In the genomic region with DNA sequence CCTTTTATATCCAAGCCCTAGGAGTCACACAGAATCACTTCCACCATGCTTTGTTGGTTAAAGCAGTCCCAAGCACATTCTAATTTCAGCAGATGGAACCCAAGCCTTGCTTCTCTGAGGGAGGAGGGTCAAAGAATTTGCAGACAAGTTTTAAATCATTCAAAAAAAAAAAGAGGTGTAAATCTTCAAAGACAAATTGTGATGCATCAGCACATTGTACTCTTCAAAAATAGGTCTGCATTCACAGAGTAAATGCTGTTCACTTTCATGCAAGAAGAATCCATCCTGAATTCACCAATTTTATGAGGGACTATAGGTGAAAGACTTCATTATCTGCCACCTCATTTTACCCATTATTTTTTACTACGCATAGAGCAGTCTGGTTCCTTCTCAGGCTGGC, we compare ENCODE assay signal across 16 cellular contexts.
DNase-seq lines count a peak whose midpoint lies in the region; ATAC-seq, FAIRE-seq and TF ChIP-seq lines count a peak whose summit lies in the region.
"Had no signal": no experiment of that assay in that cellular context is flagged by ENCODE, and none has a peak within 500 bp of the region (broad histone marks: within the 10 kb centered on the region; RNA-seq: fewer than 3 reads in every experiment).

No MANE protein-coding gene starts in this region.

- TF ChIP-seq POLR2A in HepG2 (IDR thresholded peaks at IDR 0.05; ENCODE audit: insufficient read depth in 1 of 2, low read depth in 2 of 2, low read length in 2 of 2) (no peak), right lobe of liver (IDR thresholded peaks at IDR 0.05) (no peak), K562 (conservative IDR thresholded peaks at IDR 0.05) (no peak)

- TF ChIP-seq RAD21 in HepG2 (CRISPR knock-in tag; IDR thresholded peaks at IDR 0.05) = no peak
- no peak for TF ChIP-seq RAD21 in K562 (CRISPR knock-in tag; conservative IDR thresholded peaks at IDR 0.05 in 1 of 2, IDR thresholded peaks at IDR 0.05 in 1 of 2)

- no peaks in the 10 kb centered on the region for H3K9me3 ChIP-seq in HepG2 (ENCODE audit: low read length)
- H3K9me3 ChIP-seq in right lobe of liver = no peaks in the 10 kb centered on the region
- no peaks in the 10 kb centered on the region for H3K9me3 ChIP-seq in K562 (replicated peaks; ENCODE audit: control insufficient read depth, insufficient read depth, low read depth, low read length)
- no peaks in the 10 kb centered on the region for H3K9me3 ChIP-seq in osteoblast (ENCODE audit: low read depth, low read length)
- H3K9me3 ChIP-seq: BLaER1 treated with 17β-estradiol and CSF1 and Interleukin-3, amounts not matched to agents 10 nM and 100 nM had no signal

- intact Hi-C loops in HepG2 (cut with micrococcal nuclease; ENCODE audit: unreplicated experiment) (no loop called here), right lobe of liver (cut with DNase I) (no loop called here), K562 (cut with micrococcal nuclease) (no loop called here), posterior cingulate gyrus (cut with DNase I) (no loop called here)

- CTCF ChIA-PET in HepG2 (lab: Yijun Ruan, JAX; ENCODE audit: low intra/inter-chr PET ratio, low total read pairs) = no interaction called here
- CTCF ChIA-PET in K562 (lab: Yijun Ruan, JAX; ENCODE audit: low intra/inter-chr PET ratio) = no interaction called here

- in situ Hi-C loops in HepG2 (cut with HindIII; ENCODE audit: extremely low pct_ligation_motif_present, low pct_unique_long_range_greater_than_20kb) = no loop called here
- in situ Hi-C loops in K562 (cut with MboI) = no loop called here

- ATAC-seq in HepG2 (no peak), right lobe of liver (no peak), K562 (no peak), HG02981 (IDR thresholded peaks at IDR 0.05; ENCODE audit: unreplicated experiment) (no peak)
- ATAC-seq: CD8-positive, alpha-beta T cell; HCT116 had no signal

- H3K27me3 ChIP-seq in HepG2 (ENCODE audit: control insufficient read depth in 1 of 2, insufficient read depth in 2 of 2, low read length in 2 of 2) (no peaks in the 10 kb centered on the region), right lobe of liver (no peaks in the 10 kb centered on the region), K562 (ENCODE audit: control insufficient read depth in 2 of 2, insufficient read depth in 2 of 2, low read length in 2 of 2) (peaks cover 0 to 4% of the 10 kb centered on the region in 2 experiments; a peak in 1 of 5 replicates), osteoblast (ENCODE audit: insufficient read depth, low read length) (no peaks in the 10 kb centered on the region)
- H3K27me3 ChIP-seq: BLaER1 treated with 17β-estradiol and CSF1 and Interleukin-3, amounts not matched to agents 10 nM and 100 nM had no signal

- WGBS in HepG2 (ENCODE audit: low lambda C conversion rate) = 11% methylated on average over 1 of the region's 1 CpG
- 89% methylated on average over 1 of the region's 1 CpG for WGBS in right lobe of liver (ENCODE audit: insufficient coverage, low coverage, low lambda C conversion rate, missing lambda C conversion rate)
- 47% methylated on average over 1 of the region's 1 CpG for WGBS in K562 (ENCODE audit: insufficient coverage, low coverage, missing lambda C conversion rate)

- H3K9ac ChIP-seq in HepG2 (ENCODE audit: insufficient read depth, low read depth, low read length) (no peak overlapping the region), K562 (ENCODE audit: insufficient read depth in 1 of 2, low read depth in 2 of 2, low read length in 2 of 2) (no peak overlapping the region)
- H3K9ac ChIP-seq: BLaER1 treated with 17β-estradiol and CSF1 and Interleukin-3, amounts not matched to agents 10 nM and 100 nM had no signal

- H3K4me1 ChIP-seq in HepG2 (ENCODE audit: insufficient read depth, low read length) (no peaks in the 10 kb centered on the region), right lobe of liver (peaks cover 0 to 26% (median 9%) of the 10 kb centered on the region in 4 donors), K562 (replicated peaks in 1 of 2; ENCODE audit: control insufficient read depth in 2 of 2, insufficient read depth in 2 of 2, low read length in 2 of 2) (no peaks in the 10 kb centered on the region), osteoblast (ENCODE audit: insufficient read depth, low read length) (peaks cover 29% of the 10 kb centered on the region)

- TF ChIP-seq CTCF in HepG2 (CRISPR knock-in tag; IDR thresholded peaks at IDR 0.05) (no peak), right lobe of liver (IDR thresholded peaks at IDR 0.05) (no peak), K562 (IDR thresholded peaks at IDR 0.05 in 2 of 3, conservative IDR thresholded peaks at IDR 0.05 in 1 of 3; ENCODE audit: insufficient read depth in 2 of 3, low read depth in 1 of 3, low read length in 3 of 3) (no peak), osteoblast (IDR thresholded peaks at IDR 0.05; ENCODE audit: extremely low read depth, low read depth, low read length) (no peak)

- FAIRE-seq in HepG2 (lab: Jason Lieb, UNC) (no peak), K562 (lab: Jason Lieb, UNC) (no peak)

- H3K4me2 ChIP-seq in HepG2 (ENCODE audit: low read depth, low read length) (no peak overlapping the region), K562 (ENCODE audit: insufficient read depth, low read length) (no peak overlapping the region), osteoblast (ENCODE audit: insufficient read depth, low read length) (no peak overlapping the region)
- H3K4me2 ChIP-seq: BLaER1 treated with 17β-estradiol and CSF1 and Interleukin-3, amounts not matched to agents 10 nM and 100 nM had no signal

- H3K79me2 ChIP-seq in HepG2 (ENCODE audit: insufficient read depth, low read length) (no peaks in the 10 kb centered on the region), K562 (ENCODE audit: control insufficient read depth, insufficient read depth, low read length) (no peaks in the 10 kb centered on the region), osteoblast (ENCODE audit: insufficient read depth, low read length) (no peaks in the 10 kb centered on the region)

- no peaks in the 10 kb centered on the region for H3K9me1 ChIP-seq in K562 (ENCODE audit: control insufficient read depth, insufficient read depth, low read length)

- DNase-seq in HepG2 (ENCODE audit: low spot score) (no peak), right lobe of liver (no peak), K562 (ENCODE audit: extremely low read depth in 1 of 4, low spot score in 3 of 4) (no peak), osteoblast (ENCODE audit: insufficient read length, low spot score, missing footprints) (no peak), posterior cingulate gyrus (no peak), medulla oblongata (ENCODE audit: extremely low spot score) (no peak)
- DNase-seq: 8988T; Calu3; CD8-positive, alpha-beta T cell; DMS79 treated with DMSO at 0.1 percent for 48 hours; GF-D8; GOT3; H7 had no signal

- H4K20me1 ChIP-seq in HepG2 (ENCODE audit: insufficient read depth, low read length) (no peaks in the 10 kb centered on the region), K562 (replicated peaks; ENCODE audit: control insufficient read depth, insufficient read depth, low read length) (no peaks in the 10 kb centered on the region), osteoblast (ENCODE audit: insufficient read depth, low read length) (no peaks in the 10 kb centered on the region)
- H4K20me1 ChIP-seq: BLaER1 treated with 17β-estradiol and CSF1 and Interleukin-3, amounts not matched to agents 10 nM and 100 nM had no signal

- no peak overlapping the region for H3K27ac ChIP-seq in HepG2 (ENCODE audit: extremely low read length, insufficient read depth, low read length)
- H3K27ac ChIP-seq in right lobe of liver = no peak overlapping the region
- no peak overlapping the region for H3K27ac ChIP-seq in K562 (ENCODE audit: extremely low read depth, low read depth, low read length)
- H3K27ac ChIP-seq in osteoblast (ENCODE audit: low read depth, low read length) = peak overlapping the region; percentile 80
- H3K27ac ChIP-seq: BLaER1 treated with 17β-estradiol and CSF1 and Interleukin-3, amounts not matched to agents 10 nM and 100 nM had no signal

- H3K36me3 ChIP-seq in HepG2 (replicated peaks in 1 of 2; ENCODE audit: control insufficient read depth in 1 of 2, insufficient read depth in 2 of 2, low read length in 2 of 2) = no peaks in the 10 kb centered on the region
- H3K36me3 ChIP-seq in right lobe of liver = no peaks in the 10 kb centered on the region
- no peaks in the 10 kb centered on the region for H3K36me3 ChIP-seq in K562 (ENCODE audit: control insufficient read depth, insufficient read depth, low read length)
- H3K36me3 ChIP-seq in osteoblast (ENCODE audit: insufficient read depth, low read length) = no peaks in the 10 kb centered on the region
- H3K36me3 ChIP-seq: BLaER1 treated with 17β-estradiol and CSF1 and Interleukin-3, amounts not matched to agents 10 nM and 100 nM had no signal

- no peak for TF ChIP-seq EP300 in HepG2 (IDR thresholded peaks at IDR 0.05; ENCODE audit: low read depth in 2 of 2, low read length in 2 of 2)
- no peak for TF ChIP-seq EP300 in HepG2 (CRISPR knock-in tag; IDR thresholded peaks at IDR 0.05; ENCODE audit: borderline replicate concordance)
- TF ChIP-seq EP300 in K562 (IDR thresholded peaks at IDR 0.05; ENCODE audit: low read length) = no peak

- H3K4me3 ChIP-seq in HepG2 (replicated peaks in 1 of 3; ENCODE audit: insufficient read depth in 1 of 3, low read depth in 2 of 3, low read length in 3 of 3) (no peak overlapping the region), right lobe of liver (no peak overlapping the region), K562 (no peak overlapping the region), osteoblast (ENCODE audit: insufficient read depth, low read length) (no peak overlapping the region)
- H3K4me3 ChIP-seq: BLaER1 treated with 17β-estradiol and CSF1 and Interleukin-3, amounts not matched to agents 10 nM and 100 nM had no signal

- H2AFZ ChIP-seq in HepG2 (ENCODE audit: low read length) (no peak overlapping the region), K562 (ENCODE audit: low read depth, low read length) (no peak overlapping the region), osteoblast (ENCODE audit: low read length) (no peak overlapping the region)

- POLR2A ChIA-PET in HepG2 (lab: Yijun Ruan, JAX) (no interaction called here), K562 (lab: Yijun Ruan, JAX) (interaction anchor here (1.1 to 2.0 kb wide), 2 partner anchors 9 to 11 kb away, joined by 3 to 7 read pairs; no protein-coding TSS in a partner anchor)

- BruUV-seq in HepG2 (replicated peaks; lab: Mats Ljungman, UMichigan) (no TSS peak), K562 (replicated peaks; lab: Mats Ljungman, UMichigan) (no TSS peak)

TF ChIP-seq in HepG2, 621 proteins besides CTCF, POLR2A, EP300 and RAD21 (continues in another document):
- TF ChIP-seq ZFAT (CRISPR knock-in tag; conservative IDR thresholded peaks at IDR 0.05) = no peak
- TF ChIP-seq KLF6 (CRISPR knock-in tag; IDR thresholded peaks at IDR 0.05) = no peak
- peak; percentile 65 for TF ChIP-seq MAFF (IDR thresholded peaks at IDR 0.05; ENCODE audit: low read depth, low read length)
- no peak for TF ChIP-seq ZNF761 (CRISPR knock-in tag; conservative IDR thresholded peaks at IDR 0.05)

TF ChIP-seq in K562, 482 proteins besides CTCF, POLR2A, EP300 and RAD21 (continues in another document):
- peak; percentile 53 for TF ChIP-seq MAFF (IDR thresholded peaks at IDR 0.05; ENCODE audit: low read length)
- peak; percentile 54; the same call in 1 of the 2 replicates for TF ChIP-seq C11orf30 (IDR thresholded peaks at IDR 0.05; ENCODE audit: low read depth)
- TF ChIP-seq MAFK (IDR thresholded peaks at IDR 0.05; ENCODE audit: low read length) = 0 out of 2 replicates have a peak, but pooled peaks have one; percentile 32
- TF ChIP-seq MAFG (tag; conservative IDR thresholded peaks at IDR 0.05) = peak; percentile 64; the same call in 1 of the 2 replicates

Comparison
In these comparisons a context has a peak if more than half of its experiments do, and no peak if none do; other contexts are left out.
1. Of the 241 proteins assayed by ChIP-seq in both HepG2 and K562: peak only in HepG2: none; only in K562: MAFG; in both: MAFF and MAFK; in neither: 238.